ENCODE assay signal across 11 cellular contexts in the genomic region with DNA sequence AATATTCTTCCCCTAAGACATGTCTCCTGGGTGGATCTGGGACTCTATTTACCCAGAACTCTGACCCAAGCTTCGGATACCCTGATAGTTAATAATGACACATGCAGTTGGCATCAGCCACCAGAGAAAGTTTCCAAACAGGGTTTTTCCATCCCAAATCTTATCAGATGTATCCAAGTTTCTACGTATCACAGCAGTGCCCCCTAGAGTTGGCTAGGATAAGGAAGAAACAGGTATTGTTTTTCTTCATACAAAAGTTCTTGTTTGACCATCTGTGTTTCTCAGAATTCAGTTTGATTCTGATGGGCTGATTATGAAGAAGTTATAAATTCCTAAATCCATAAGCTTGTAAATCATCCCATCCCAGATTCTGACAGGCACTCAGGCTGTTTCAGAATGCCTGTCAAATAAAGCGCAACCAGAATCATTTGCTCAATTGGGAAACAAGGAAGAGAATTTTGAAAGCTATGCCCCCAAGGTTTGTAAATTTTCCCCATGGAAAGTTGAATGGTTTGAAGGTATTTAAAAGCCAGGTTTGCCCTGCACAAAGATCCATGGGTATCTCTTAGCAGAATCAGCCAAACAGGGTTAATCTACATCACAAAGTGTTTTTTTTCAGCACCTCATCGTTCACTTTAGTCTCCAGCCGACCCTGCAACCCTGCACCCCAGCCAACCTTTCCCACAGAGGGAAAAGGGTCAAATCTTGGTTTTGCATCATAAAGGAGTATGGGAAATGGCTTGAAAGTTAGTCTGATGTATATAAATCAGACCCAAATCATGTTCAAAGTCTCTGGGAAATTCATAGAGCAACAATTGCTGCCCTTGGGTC. TPM values are rescaled to one million over a fixed set of nuclear protein-coding genes. Genes with fewer than 3 reads are reported as not detected.
DNase-seq lines count a peak whose midpoint lies in the region; ATAC-seq and TF ChIP-seq lines count a peak whose summit lies in the region.
"Had no signal": no experiment of that assay in that cellular context is flagged by ENCODE, and none has a peak within 500 bp of the region (broad histone marks: within the 10 kb centered on the region; RNA-seq: fewer than 3 reads in every experiment).

No MANE protein-coding gene starts in this region.

- peak overlapping the region; percentile 2 for H2AFZ ChIP-seq in neuronal stem cell (ENCODE audit: low read length)

- H3K18ac ChIP-seq in neuronal stem cell (ENCODE audit: low read length), result no peak overlapping the region

- H3K9ac ChIP-seq in neuronal stem cell (ENCODE audit: low read depth, low read length, poor library complexity), result no peak overlapping the region

- no peak overlapping the region for H3K27ac ChIP-seq in dorsolateral prefrontal cortex
- no peak overlapping the region for H3K27ac ChIP-seq in neuronal stem cell (replicated peaks; ENCODE audit: low read length)

- no peak overlapping the region for H3K4me2 ChIP-seq in neuronal stem cell (ENCODE audit: insufficient read depth, low read length, poor library complexity, severe bottlenecking)

- no peak overlapping the region for H3K4ac ChIP-seq in neuronal stem cell (ENCODE audit: low read length)

- no peaks in the 10 kb centered on the region for H3K36me3 ChIP-seq in neuronal stem cell (replicated peaks in 1 of 2; ENCODE audit: control insufficient read depth in 2 of 2, insufficient read depth in 2 of 2, low read length in 2 of 2)

- DNase-seq in GM04503 (ENCODE audit: low read depth), result peak; percentile 4
- no peak for DNase-seq in dorsolateral prefrontal cortex
- no peak for DNase-seq in neuronal stem cell (ENCODE audit: low spot score)
- DNase-seq in stimulated activated CD4-positive, alpha-beta T cell treated with anti-CD3 and anti-CD28 coated beads, Interleukin-2, amount 100 ng/mL, for 48 hours, result no peak
- DNase-seq in sciatic nerve (ENCODE audit: low spot score), result no peak
- DNase-seq in CD1c-positive myeloid dendritic cell (ENCODE audit: extremely low spot score), result no peak
- DNase-seq: activated CD4-positive, CD25-positive, alpha-beta regulatory T cell; stimulated activated CD8-positive, alpha-beta memory T cell treated with anti-CD3 and anti-CD28 coated beads, Interleukin-4, amount 100 ng/mL, for 48 hours had no signal

- TF ChIP-seq RAD21 in Ishikawa (IDR thresholded peaks at IDR 0.05; ENCODE audit: low read depth), result peak; percentile 24

- H3K79me1 ChIP-seq in neuronal stem cell (ENCODE audit: low read depth, low read length), result no peaks in the 10 kb centered on the region

- H2BK120ac ChIP-seq in neuronal stem cell (ENCODE audit: low read depth, low read length), result no peak overlapping the region

- no peak overlapping the region for H3K23ac ChIP-seq in neuronal stem cell (ENCODE audit: low read depth, low read length, poor library complexity)

- no peak overlapping the region for H2BK15ac ChIP-seq in neuronal stem cell (ENCODE audit: low read length)

- no peak overlapping the region for H4K91ac ChIP-seq in neuronal stem cell (ENCODE audit: low read depth, low read length, poor library complexity)

- H3K4me3 ChIP-seq in dorsolateral prefrontal cortex, result no peak overlapping the region
- no peak overlapping the region for H3K4me3 ChIP-seq in neuronal stem cell (ENCODE audit: low read length in 2 of 2)

- H2BK12ac ChIP-seq in neuronal stem cell (ENCODE audit: low read length), result no peak overlapping the region

- no peak for TF ChIP-seq EP300 in Ishikawa (IDR thresholded peaks at IDR 0.05; ENCODE audit: borderline replicate concordance)

- ATAC-seq in sciatic nerve (no peak), GM21576 (IDR thresholded peaks at IDR 0.05; ENCODE audit: unreplicated experiment) (no peak)

- intact Hi-C loops in dorsolateral prefrontal cortex (cut with DNase I) (no loop called here), sciatic nerve (cut with DNase I) (no loop called here)

- no peak overlapping the region for H2BK5ac ChIP-seq in neuronal stem cell (ENCODE audit: low read length)

- no peak overlapping the region for H3K14ac ChIP-seq in neuronal stem cell (ENCODE audit: low read length)

- no peak overlapping the region for H4K8ac ChIP-seq in neuronal stem cell (ENCODE audit: low read depth, low read length)

- TF ChIP-seq CTCF in dorsolateral prefrontal cortex (IDR thresholded peaks at IDR 0.05 in 54 of 56, conservative IDR thresholded peaks at IDR 0.05 in 2 of 56; ENCODE audit: low read depth in 1 of 56, partially characterized antibody in 56 of 56), result peak; percentile 23 to 69 (median 46)

- H2AK5ac ChIP-seq in neuronal stem cell (ENCODE audit: low read depth, low read length), result no peak overlapping the region

- H3K4me1 ChIP-seq in neuronal stem cell (ENCODE audit: control insufficient read depth in 2 of 2, insufficient read depth in 1 of 2, low read depth in 1 of 2, low read length in 2 of 2), result peaks cover 17 to 34% of the 10 kb centered on the region in 2 donors

- no CpG with 5 or more reads among the region's 5 CpGs for WGBS in neuronal stem cell (ENCODE audit: extremely low coverage in 2 of 2, insufficient read length in 2 of 2, insufficient replicate concordance in 1 of 2), 2 donors

- H3K27me3 ChIP-seq in dorsolateral prefrontal cortex (peaks cover 0 to 31% (median 12%) of the 10 kb centered on the region in 45 donors), neuronal stem cell (ENCODE audit: control insufficient read depth in 3 of 3, insufficient read depth in 3 of 3, low read depth in 1 of 3, low read length in 3 of 3) (peaks cover 0 to 6% (median 0%) of the 10 kb centered on the region in 3 experiments)

- no peaks in the 10 kb centered on the region for H3K9me3 ChIP-seq in neuronal stem cell (replicated peaks in 1 of 2; ENCODE audit: control insufficient read depth in 2 of 2, insufficient read depth in 1 of 2, low read depth in 1 of 2, low read length in 2 of 2)

TF ChIP-seq in Ishikawa, 13 proteins besides CTCF, POLR2A, EP300 and RAD21:
- TF ChIP-seq, protein P1, sequence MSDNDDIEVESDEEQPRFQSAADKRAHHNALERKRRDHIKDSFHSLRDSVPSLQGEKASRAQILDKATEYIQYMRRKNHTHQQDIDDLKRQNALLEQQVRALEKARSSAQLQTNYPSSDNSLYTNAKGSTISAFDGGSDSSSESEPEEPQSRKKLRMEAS (IDR thresholded peaks at IDR 0.05), result no peak
- TF ChIP-seq, protein P2, sequence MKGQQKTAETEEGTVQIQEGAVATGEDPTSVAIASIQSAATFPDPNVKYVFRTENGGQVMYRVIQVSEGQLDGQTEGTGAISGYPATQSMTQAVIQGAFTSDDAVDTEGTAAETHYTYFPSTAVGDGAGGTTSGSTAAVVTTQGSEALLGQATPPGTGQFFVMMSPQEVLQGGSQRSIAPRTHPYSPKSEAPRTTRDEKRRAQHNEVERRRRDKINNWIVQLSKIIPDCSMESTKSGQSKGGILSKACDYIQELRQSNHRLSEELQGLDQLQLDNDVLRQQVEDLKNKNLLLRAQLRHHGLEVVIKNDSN (IDR thresholded peaks at IDR 0.05), result no peak
- TF ChIP-seq NFIC (IDR thresholded peaks at IDR 0.05), result no peak
- no peak for TF ChIP-seq FOXM1 (IDR thresholded peaks at IDR 0.05; ENCODE audit: borderline replicate concordance, low read depth)
- no peak for TF ChIP-seq ZBTB7A (IDR thresholded peaks at IDR 0.05; ENCODE audit: low read depth)
- no peak for TF ChIP-seq YY1 (IDR thresholded peaks at IDR 0.05; ENCODE audit: low read depth)
- TF ChIP-seq, protein P3, sequence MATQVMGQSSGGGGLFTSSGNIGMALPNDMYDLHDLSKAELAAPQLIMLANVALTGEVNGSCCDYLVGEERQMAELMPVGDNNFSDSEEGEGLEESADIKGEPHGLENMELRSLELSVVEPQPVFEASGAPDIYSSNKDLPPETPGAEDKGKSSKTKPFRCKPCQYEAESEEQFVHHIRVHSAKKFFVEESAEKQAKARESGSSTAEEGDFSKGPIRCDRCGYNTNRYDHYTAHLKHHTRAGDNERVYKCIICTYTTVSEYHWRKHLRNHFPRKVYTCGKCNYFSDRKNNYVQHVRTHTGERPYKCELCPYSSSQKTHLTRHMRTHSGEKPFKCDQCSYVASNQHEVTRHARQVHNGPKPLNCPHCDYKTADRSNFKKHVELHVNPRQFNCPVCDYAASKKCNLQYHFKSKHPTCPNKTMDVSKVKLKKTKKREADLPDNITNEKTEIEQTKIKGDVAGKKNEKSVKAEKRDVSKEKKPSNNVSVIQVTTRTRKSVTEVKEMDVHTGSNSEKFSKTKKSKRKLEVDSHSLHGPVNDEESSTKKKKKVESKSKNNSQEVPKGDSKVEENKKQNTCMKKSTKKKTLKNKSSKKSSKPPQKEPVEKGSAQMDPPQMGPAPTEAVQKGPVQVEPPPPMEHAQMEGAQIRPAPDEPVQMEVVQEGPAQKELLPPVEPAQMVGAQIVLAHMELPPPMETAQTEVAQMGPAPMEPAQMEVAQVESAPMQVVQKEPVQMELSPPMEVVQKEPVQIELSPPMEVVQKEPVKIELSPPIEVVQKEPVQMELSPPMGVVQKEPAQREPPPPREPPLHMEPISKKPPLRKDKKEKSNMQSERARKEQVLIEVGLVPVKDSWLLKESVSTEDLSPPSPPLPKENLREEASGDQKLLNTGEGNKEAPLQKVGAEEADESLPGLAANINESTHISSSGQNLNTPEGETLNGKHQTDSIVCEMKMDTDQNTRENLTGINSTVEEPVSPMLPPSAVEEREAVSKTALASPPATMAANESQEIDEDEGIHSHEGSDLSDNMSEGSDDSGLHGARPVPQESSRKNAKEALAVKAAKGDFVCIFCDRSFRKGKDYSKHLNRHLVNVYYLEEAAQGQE (IDR thresholded peaks at IDR 0.05; ENCODE audit: low read depth), result no peak
- TF ChIP-seq CEBPB (IDR thresholded peaks at IDR 0.05), result no peak
- TF ChIP-seq TAF1 (IDR thresholded peaks at IDR 0.05; ENCODE audit: low read depth), result no peak

RNA-seq across cellular contexts. Expression of a gene that starts 47.4 kb away (rescaled TPM):
- total RNA-seq in dorsolateral prefrontal cortex, result 1 to 10 TPM in 4 of 120 experiments, under 1 TPM in 113, not detected in 3; 0.08 to 1.2 (median 0.38) TPM
- polyA plus RNA-seq in neuronal stem cell (2013, experiment 1 of 2), result 0.01 TPM
- 0.01 TPM for polyA plus RNA-seq in neuronal stem cell (2013, experiment 2 of 2)
- not detected for total RNA-seq in sciatic nerve
- total RNA-seq: mononuclear cell had no signal
